In the genomic region with DNA sequence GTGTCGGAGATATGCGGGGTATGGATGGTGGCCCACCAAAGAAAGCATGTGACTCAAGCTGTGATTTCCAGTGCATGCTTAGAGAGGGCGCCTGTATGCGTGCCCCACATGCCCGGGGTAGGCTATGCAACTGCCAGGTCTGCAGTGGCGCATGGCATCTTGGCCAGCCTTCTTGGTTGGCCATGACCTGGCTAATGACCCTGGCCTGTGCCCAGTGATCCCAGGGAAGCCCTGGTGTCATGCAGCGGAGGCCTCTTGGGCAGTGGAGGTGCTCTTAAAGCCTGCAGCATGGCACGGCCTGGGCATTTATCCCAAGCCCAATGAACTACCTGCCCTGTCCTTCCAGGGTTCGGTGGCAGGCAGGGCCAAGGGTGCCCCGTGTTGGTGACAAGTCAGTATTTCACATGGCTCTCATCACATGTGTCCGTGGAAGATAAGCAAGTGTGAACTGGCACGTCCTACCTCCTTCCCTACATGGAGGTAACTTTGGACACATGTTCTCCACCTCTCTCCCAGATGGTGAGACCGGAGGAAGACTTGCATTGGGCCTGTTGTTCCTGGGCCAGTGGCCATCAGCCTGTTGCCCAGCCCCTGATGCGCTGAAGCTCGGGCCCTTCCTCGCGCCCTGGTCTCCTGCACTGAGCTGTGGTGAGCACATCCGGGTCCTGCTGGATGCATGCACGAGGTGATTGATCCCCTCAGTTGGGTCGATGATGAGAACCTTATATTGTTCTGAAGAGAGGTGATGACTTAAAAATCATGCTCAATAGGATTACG, we compare ENCODE assay signal across 21 cellular contexts.
A peak's percentile ranks its signal among the peaks of the same experiment; 100 is the strongest.
DNase-seq lines count a peak whose midpoint lies in the region; ATAC-seq, FAIRE-seq and TF ChIP-seq lines count a peak whose summit lies in the region.
"Had no signal": no experiment of that assay in that cellular context is flagged by ENCODE, and none has a peak within 500 bp of the region (broad histone marks: within the 10 kb centered on the region; RNA-seq: fewer than 3 reads in every experiment).

No MANE protein-coding gene starts in this region.

- no peak overlapping the region for H3K27ac ChIP-seq in heart left ventricle
- H3K27ac ChIP-seq: HL-60, tibial nerve had no signal

- DNase-seq in GM12892 (ENCODE audit: insufficient read length), result peak; percentile 5
- peak; percentile 1 for DNase-seq in activated CD4-positive, alpha-beta memory T cell treated with anti-CD3 and anti-CD28 coated beads for 36 hours
- DNase-seq in heart left ventricle, result peak in 4 of 5 donors; percentile 1 to 27 (median 14)
- DNase-seq in posterior cingulate gyrus, result peak in 8 of 10 donors; percentile 4 to 71 (median 12)
- no peak for DNase-seq in mucosa of gallbladder (ENCODE audit: low spot score)
- DNase-seq in NCI-H526 (lab: John Stamatoyannopoulos, UW), result no peak
- DNase-seq: activated naive CD8-positive, alpha-beta T cell treated with anti-CD3 and anti-CD28 coated beads for 36 hours; central memory CD4-positive, alpha-beta T cell; hippocampal formation; kidney glomerular epithelial cell; NCI-H1048; NCI-H2081; NCI-H524 treated with DMSO at 0.1 percent for 48 hours had no signal

- CTCF ChIA-PET in activated CD4-positive, alpha-beta memory T cell treated with anti-CD3 and anti-CD28 coated beads for 36 hours (lab: Charles Lee), result no interaction called here

- no peak for TF ChIP-seq POLR2A in GM12892 (IDR thresholded peaks at IDR 0.05; ENCODE audit: low read depth, low read length)
- no peak for TF ChIP-seq POLR2A in heart left ventricle (IDR thresholded peaks at IDR 0.05)

- no peak overlapping the region for H3K27ac Mint-ChIP-seq in activated CD4-positive, alpha-beta memory T cell treated with anti-CD3 and anti-CD28 coated beads for 36 hours
- H3K27ac Mint-ChIP-seq: activated naive CD8-positive, alpha-beta T cell treated with anti-CD3 and anti-CD28 coated beads for 36 hours; B cell; endodermal cell; stimulated activated memory B cell treated with anti-CD40 and anti-IgM and Interleukin-4, amounts not matched to agents 10 μg/mL and 1 μg/mL and 100 μg/mL, for 72 hours had no signal

- H3K9me3 ChIP-seq in heart left ventricle, result peaks cover 0 to 42% (median 0%) of the 10 kb centered on the region in 12 donors

- POLR2A ChIA-PET in activated CD4-positive, alpha-beta memory T cell treated with anti-CD3 and anti-CD28 coated beads for 36 hours (lab: Charles Lee), result no interaction called here

- H3K9me3 Mint-ChIP-seq in activated CD4-positive, alpha-beta memory T cell treated with anti-CD3 and anti-CD28 coated beads for 36 hours, result peaks cover 17% of the 10 kb centered on the region

- no peaks in the 10 kb centered on the region for H3K36me3 Mint-ChIP-seq in activated CD4-positive, alpha-beta memory T cell treated with anti-CD3 and anti-CD28 coated beads for 36 hours
- H3K36me3 Mint-ChIP-seq: activated naive CD8-positive, alpha-beta T cell treated with anti-CD3 and anti-CD28 coated beads for 36 hours; stimulated activated memory B cell treated with anti-CD40 and anti-IgM and Interleukin-4, amounts not matched to agents 10 μg/mL and 1 μg/mL and 100 μg/mL, for 72 hours had no signal

- TF ChIP-seq CTCF in heart left ventricle (IDR thresholded peaks at IDR 0.05), result no peak

- H3K36me3 ChIP-seq in heart left ventricle, result no peaks in the 10 kb centered on the region
- H3K36me3 ChIP-seq: tibial nerve had no signal

- ATAC-seq in heart left ventricle (no peak), GM18502 (IDR thresholded peaks at IDR 0.05; ENCODE audit: poor library complexity, unreplicated experiment) (no peak), HG03457 (IDR thresholded peaks at IDR 0.05; ENCODE audit: unreplicated experiment) (no peak)
- ATAC-seq: K562; stimulated activated memory B cell treated with anti-CD40 and anti-IgM and Interleukin-4, amounts not matched to agents 10 μg/mL and 1 μg/mL and 100 μg/mL, for 72 hours had no signal

- no peaks in the 10 kb centered on the region for H3K27me3 ChIP-seq in heart left ventricle
- H3K27me3 ChIP-seq: tibial nerve had no signal

- no peaks in the 10 kb centered on the region for H3K4me1 Mint-ChIP-seq in activated CD4-positive, alpha-beta memory T cell treated with anti-CD3 and anti-CD28 coated beads for 36 hours (ENCODE audit: low read depth)
- H3K4me1 Mint-ChIP-seq: activated naive CD8-positive, alpha-beta T cell treated with anti-CD3 and anti-CD28 coated beads for 36 hours; B cell; endodermal cell; stimulated activated memory B cell treated with anti-CD40 and anti-IgM and Interleukin-4, amounts not matched to agents 10 μg/mL and 1 μg/mL and 100 μg/mL, for 72 hours had no signal

- WGBS in heart left ventricle, 4 donors, result 87 to 89% (median 88%) methylated on average over 15 to 21 of the region's 21 CpGs

- H3K4me3 Mint-ChIP-seq in activated CD4-positive, alpha-beta memory T cell treated with anti-CD3 and anti-CD28 coated beads for 36 hours, result no peak overlapping the region
- H3K4me3 Mint-ChIP-seq: activated naive CD8-positive, alpha-beta T cell treated with anti-CD3 and anti-CD28 coated beads for 36 hours; B cell; endodermal cell; stimulated activated memory B cell treated with anti-CD40 and anti-IgM and Interleukin-4, amounts not matched to agents 10 μg/mL and 1 μg/mL and 100 μg/mL, for 72 hours had no signal

- no peak for FAIRE-seq in GM12892 (lab: Jason Lieb, UNC)
- FAIRE-seq: K562 had no signal

- H3K4me1 ChIP-seq in heart left ventricle, result no peaks in the 10 kb centered on the region
- H3K4me1 ChIP-seq: tibial nerve had no signal

- no peak overlapping the region for H3K4me3 ChIP-seq in heart left ventricle
- H3K4me3 ChIP-seq: K562, tibial nerve had no signal

- no peaks in the 10 kb centered on the region for H3K27me3 Mint-ChIP-seq in activated CD4-positive, alpha-beta memory T cell treated with anti-CD3 and anti-CD28 coated beads for 36 hours
- H3K27me3 Mint-ChIP-seq: activated naive CD8-positive, alpha-beta T cell treated with anti-CD3 and anti-CD28 coated beads for 36 hours; B cell; stimulated activated memory B cell treated with anti-CD40 and anti-IgM and Interleukin-4, amounts not matched to agents 10 μg/mL and 1 μg/mL and 100 μg/mL, for 72 hours had no signal

- intact Hi-C loops in activated CD4-positive, alpha-beta memory T cell treated with anti-CD3 and anti-CD28 coated beads for 36 hours (cut with micrococcal nuclease), result no loop called here
- intact Hi-C loops in heart left ventricle (cut with DNase I) (loop anchor here in 1 of 10 donors (5.0 kb wide), 1 partner anchor 40 kb away; no protein-coding TSS in a partner anchor), posterior cingulate gyrus (cut with DNase I) (no loop called here)

Comparison
In these comparisons a context has a peak if more than half of its experiments do, and no peak if none do; other contexts are left out.
1. DNase-seq: peak in GM12892 (single experiment), activated CD4-positive, alpha-beta memory T cell treated with anti-CD3 and anti-CD28 coated beads for 36 hours (single experiment), heart left ventricle (4 of 5) and posterior cingulate gyrus (8 of 10); none in mucosa of gallbladder (single experiment) and NCI-H526 (0 of 2).